25 cellular contexts compared by ENCODE assay signal in genomic region chr9:14127656-14128055, GRCh38.
"Had no signal": no experiment of that assay in that cellular context is flagged by ENCODE, and none has a peak within 500 bp of the region (broad histone marks: within the 10 kb centered on the region; RNA-seq: fewer than 3 reads in every experiment).

No MANE protein-coding gene starts in this region.

- H3K4me1 ChIP-seq: left lung, neural progenitor cell, prostate gland, upper lobe of left lung had no signal

- H3K4me3 ChIP-seq: cardiac muscle cell, hepatocyte, left lung, neural progenitor cell, prostate gland, upper lobe of left lung had no signal

- H3K9ac ChIP-seq: neural progenitor cell had no signal

- H3K4me3 Mint-ChIP-seq: activated naive CD8-positive, alpha-beta T cell treated with anti-CD3 and anti-CD28 coated beads for 36 hours; activated T-cell treated with anti-CD3 and anti-CD28 coated beads, Interleukin-2, amount 50 U/mL, for 4 hours; immature natural killer cell; mesothelial cell of epicardium; naive thymus-derived CD8-positive, alpha-beta T cell; neural progenitor cell; WTC11 had no signal

- H3K27me3 Mint-ChIP-seq: activated naive CD8-positive, alpha-beta T cell treated with anti-CD3 and anti-CD28 coated beads for 36 hours had no signal

- H3K79me2 ChIP-seq: hepatocyte had no signal

- DNase-seq: activated CD4-positive, alpha-beta T cell treated with anti-CD3 and anti-CD28 coated beads for 4 hours; activated CD4-positive, alpha-beta T cell treated with anti-CD3 and anti-CD28 coated beads, Interleukin-2, amount 50 U/mL, for 48 hours; activated CD8-positive, alpha-beta memory T cell treated with anti-CD3 and anti-CD28 coated beads, Interleukin-2, amount 50 U/mL, for 48 hours; activated naive CD4-positive, alpha-beta T cell treated with Interleukin-2 at 50 U/mL for 16 hours; activated naive CD8-positive, alpha-beta T cell treated with anti-CD3 and anti-CD28 coated beads for 36 hours; activated T-cell treated with anti-CD3 and anti-CD28 coated beads, Interleukin-2, amount 50 U/mL, for 4 hours; amniotic stem cell; erythroblast; glutamatergic neuron; immature natural killer cell; kidney glomerular epithelial cell; left lung; mammary epithelial cell; naive thymus-derived CD8-positive, alpha-beta T cell; stimulated activated CD4-positive, alpha-beta T cell treated with anti-CD3 and anti-CD28 coated beads, Interleukin-4, amount 100 ng/mL, for 24 hours; stimulated activated naive CD4-positive, alpha-beta T cell treated with Interleukin-2 at 50 U/mL for 16 hours; T-helper 1 cell; upper lobe of left lung had no signal

- H3K36me3 Mint-ChIP-seq: activated naive CD8-positive, alpha-beta T cell treated with anti-CD3 and anti-CD28 coated beads for 36 hours; immature natural killer cell; naive thymus-derived CD8-positive, alpha-beta T cell; WTC11 had no signal

- H3K27ac Mint-ChIP-seq: activated naive CD8-positive, alpha-beta T cell treated with anti-CD3 and anti-CD28 coated beads for 36 hours; activated T-helper 2 cell treated with anti-CD3 and anti-CD28 coated beads, Interferon-gamma antibody, Interleukin-2, Interleukin-4, amounts not matched to agents 10 μg/mL and 5 μg/mL and 100 μg/mL, durations not matched to agents 14 hours and 24 hours and 36 hours; immature natural killer cell; mesothelial cell of epicardium; naive thymus-derived CD8-positive, alpha-beta T cell; neural progenitor cell; WTC11 had no signal

- H2AFZ ChIP-seq: hepatocyte, neural progenitor cell had no signal

- H3K4me2 ChIP-seq: hepatocyte, neural progenitor cell had no signal

- ATAC-seq: activated T-cell treated with anti-CD3 and anti-CD28 coated beads, Interleukin-2, amount 50 U/mL, for 4 hours; left lung; naive thymus-derived CD8-positive, alpha-beta T cell; WTC11 had no signal

- H3K27me3 ChIP-seq: cardiac muscle cell, hepatocyte, left lung, neural progenitor cell, upper lobe of left lung had no signal

- H3K9me3 ChIP-seq: left lung, prostate gland, upper lobe of left lung had no signal

- H3K9me3 Mint-ChIP-seq: activated naive CD8-positive, alpha-beta T cell treated with anti-CD3 and anti-CD28 coated beads for 36 hours; activated T-cell treated with anti-CD3 and anti-CD28 coated beads, Interleukin-2, amount 50 U/mL, for 4 hours; activated T-helper 2 cell treated with anti-CD3 and anti-CD28 coated beads, Interferon-gamma antibody, Interleukin-2, Interleukin-4, amounts not matched to agents 10 μg/mL and 5 μg/mL and 100 μg/mL, durations not matched to agents 14 hours and 24 hours and 36 hours; mesothelial cell of epicardium; neural progenitor cell; WTC11 had no signal

- H3K36me3 ChIP-seq: cardiac muscle cell, left lung, neural progenitor cell, prostate gland had no signal

- H3K4me1 Mint-ChIP-seq: activated naive CD8-positive, alpha-beta T cell treated with anti-CD3 and anti-CD28 coated beads for 36 hours; immature natural killer cell; naive thymus-derived CD8-positive, alpha-beta T cell; neural progenitor cell; WTC11 had no signal

- H3K27ac ChIP-seq: cardiac muscle cell, hepatocyte, left lung, neural progenitor cell, prostate gland, upper lobe of left lung had no signal
